Comparison of ENCODE assay signal across 11 cellular contexts in genomic region chr17:50221500-50222480, GRCh38. TPM values are rescaled to one million over a fixed set of nuclear protein-coding genes. Genes with fewer than 3 reads are reported as not detected.
DNase-seq lines count a peak whose midpoint lies in the region; ATAC-seq, FAIRE-seq and TF ChIP-seq lines count a peak whose summit lies in the region.
"Had no signal": no experiment of that assay in that cellular context is flagged by ENCODE, and none has a peak within 500 bp of the region (broad histone marks: within the 10 kb centered on the region; RNA-seq: fewer than 3 reads in every experiment).

No MANE protein-coding gene starts in this region.

- FAIRE-seq in A549 (lab: Jason Lieb, UNC) (no peak), GM12878 (lab: Jason Lieb, UNC) (peak; percentile 7), small intestine (lab: Jason Lieb, UNC) (no peak)

- peak overlapping the region; percentile 94 for H3K18ac ChIP-seq in IMR-90 (ENCODE audit: low read depth, low read length)

- H3K4me1 ChIP-seq in A549 (peaks cover 43% of the 10 kb centered on the region), IMR-90 (ENCODE audit: control insufficient read depth, insufficient read depth, low read length) (peaks cover 34% of the 10 kb centered on the region), GM12878 (ENCODE audit: control insufficient read depth, insufficient read depth, low read length) (peaks cover 11% of the 10 kb centered on the region), lung (ENCODE audit: control insufficient read depth in 2 of 2, insufficient read depth in 2 of 2, low read length in 2 of 2) (peaks cover 0 to 14% of the 10 kb centered on the region in 2 donors), small intestine (ENCODE audit: control insufficient read depth in 2 of 2, insufficient read depth in 1 of 2, low read depth in 1 of 2, low read length in 1 of 2) (no peaks in the 10 kb centered on the region)

- intact Hi-C loops in IMR-90 (cut with micrococcal nuclease) = no loop called here
- intact Hi-C loops in GM12878 (cut with micrococcal nuclease; ENCODE audit: unreplicated experiment) = no loop called here

- H3K9ac ChIP-seq in IMR-90 (ENCODE audit: low read depth, low read length) (peak overlapping the region; percentile 73), GM12878 (ENCODE audit: control insufficient read depth, insufficient read depth, low read length) (no peak overlapping the region)

- no peak for ATAC-seq in A549
- ATAC-seq in IMR-90 (ENCODE audit: low read depth) = peak; percentile 52
- ATAC-seq in GM12878 = peak; percentile 81
- ATAC-seq in lung (ENCODE audit: insufficient read depth, low FRiP score) = peak; percentile 77
- ATAC-seq: Panc1 had no signal

- H3K9me1 ChIP-seq in IMR-90 (ENCODE audit: insufficient read depth, low read length) = peaks cover 16% of the 10 kb centered on the region

- TF ChIP-seq POLR2A in A549 (IDR thresholded peaks at IDR 0.05; ENCODE audit: low read length) = no peak
- TF ChIP-seq POLR2A in IMR-90 (IDR thresholded peaks at IDR 0.05; ENCODE audit: low read depth, low read length) = 0 out of 2 replicates have a peak, but pooled peaks have one; percentile 14
- no peak for TF ChIP-seq POLR2A in GM12878 (IDR thresholded peaks at IDR 0.05; ENCODE audit: low read depth, low read length)

- peak overlapping the region; percentile 92 for H2BK20ac ChIP-seq in IMR-90 (ENCODE audit: low read depth, low read length)

- peak overlapping the region; percentile 55; the same call in 1 of the 2 replicates for H3K23ac ChIP-seq in IMR-90 (ENCODE audit: low read depth, low read length)

- H3K4me2 ChIP-seq in A549 (no peak overlapping the region), IMR-90 (ENCODE audit: low read depth, low read length) (peak overlapping the region; percentile 64), GM12878 (ENCODE audit: control insufficient read depth, insufficient read depth) (peak overlapping the region; percentile 30; the same call in 1 of the 2 replicates)

- H3K4me3 ChIP-seq in A549 (no peak overlapping the region), IMR-90 (ENCODE audit: insufficient read depth, low read depth, low read length) (no peak overlapping the region), GM12878 (no peak overlapping the region), lung (no peak overlapping the region), small intestine (ENCODE audit: low read depth in 1 of 2, low read length in 2 of 2) (no peak overlapping the region)

- peak overlapping the region; percentile 59 for H2AK9ac ChIP-seq in IMR-90 (replicated peaks; ENCODE audit: low read depth, low read length, poor library complexity)

- peak overlapping the region; percentile 67 for H4K8ac ChIP-seq in IMR-90 (ENCODE audit: low read depth in 2 of 2, low read length in 2 of 2)

- peak overlapping the region; percentile 93 for H3K4ac ChIP-seq in IMR-90 (ENCODE audit: low read depth, low read length)

- H2BK5ac ChIP-seq in IMR-90 (ENCODE audit: low read depth, low read length, poor library complexity, severe bottlenecking) = peak overlapping the region; percentile 95

- DNase-seq in A549 (ENCODE audit: low read depth in 1 of 2, low spot score in 1 of 2) = no peak
- DNase-seq in IMR-90 = peak; percentile 68
- no peak for DNase-seq in GM12878 (ENCODE audit: low read depth, low spot score)
- peak; percentile 87 for DNase-seq in lung (ENCODE audit: low spot score)
- no peak for DNase-seq in small intestine
- DNase-seq in activated T-cell treated with anti-CD3 and anti-CD28 coated beads, Interleukin-2, amount 50 U/mL, for 48 hours = no peak
- DNase-seq in stimulated activated CD8-positive, alpha-beta memory T cell treated with anti-CD3 and anti-CD28 coated beads, Interleukin-4, amount 100 ng/mL, for 48 hours = no peak
- DNase-seq in amniotic stem cell (lab: John Stamatoyannopoulos, UW) = no peak
- DNase-seq: CD4-positive, alpha-beta memory T cell had no signal

- WGBS in A549 (ENCODE audit: missing lambda C conversion rate) = 81% methylated on average over 10 of the region's 10 CpGs
- WGBS in IMR-90 (ENCODE audit: extremely low coverage in 2 of 2, insufficient read length in 1 of 2), 2 experiments = 69% methylated on average over 5 of the region's 10 CpGs; no CpG with 5 or more reads in 1 of the 2 experiments
- WGBS in GM12878 (ENCODE audit: insufficient coverage, insufficient replicate concordance, low lambda C conversion rate, missing lambda C conversion rate) = 39% methylated on average over 10 of the region's 10 CpGs
- WGBS in lung, 2 donors = 46 to 54% methylated on average over 10 of the region's 10 CpGs
- WGBS in small intestine, 3 donors = 67 to 76% (median 71%) methylated on average over 10 of the region's 10 CpGs

- peak overlapping the region; percentile 94 for H3K14ac ChIP-seq in IMR-90 (replicated peaks; ENCODE audit: low read depth, low read length)

- BruUV-seq in IMR-90 (replicated peaks; lab: Mats Ljungman, UMichigan) = no TSS peak
- BruUV-seq in GM12878 (replicated peaks; lab: Mats Ljungman, UMichigan) = no TSS peak

- H3K27ac ChIP-seq in A549 (peak overlapping the region in 1 of 2 experiments; percentile 87; a peak in 3 of 6 replicates), IMR-90 (ENCODE audit: insufficient read depth, low read length) (peak overlapping the region; percentile 87), GM12878 (ENCODE audit: control insufficient read depth, insufficient read depth) (no peak overlapping the region), lung (ENCODE audit: low read depth in 1 of 2, low read length in 1 of 2) (peak overlapping the region in 1 of 2 donors; percentile 88), small intestine (ENCODE audit: low read depth in 1 of 2, low read length in 1 of 2) (peak overlapping the region in 1 of 2 donors; percentile 51)

- peak overlapping the region; percentile 94 for H2BK120ac ChIP-seq in IMR-90 (ENCODE audit: low read depth, low read length)

- TF ChIP-seq RAD21 in A549 (conservative IDR thresholded peaks at IDR 0.05 in 1 of 2, IDR thresholded peaks at IDR 0.05 in 1 of 2) = no peak
- TF ChIP-seq RAD21 in IMR-90 (IDR thresholded peaks at IDR 0.05; ENCODE audit: low read length) = no peak; the same call in 1 of the 2 replicates
- no peak for TF ChIP-seq RAD21 in GM12878 (IDR thresholded peaks at IDR 0.05; ENCODE audit: insufficient read depth, low read depth, low read length)

- TF ChIP-seq EP300 in A549 (IDR thresholded peaks at IDR 0.05) (no peak), GM12878 (IDR thresholded peaks at IDR 0.05; ENCODE audit: borderline replicate concordance in 1 of 2, control insufficient read depth in 1 of 2, low read depth in 2 of 2, low read length in 2 of 2) (no peak)

- SMC1A ChIA-PET in GM12878 (lab: Charles Lee; ENCODE audit: uncharacterized antibody, unreplicated experiment) = interaction anchor here (1.1 to 2.3 kb wide), 4 partner anchors 9 to 89 kb away, joined by 3 to 5 read pairs (median 4); no protein-coding TSS in a partner anchor

- no peaks in the 10 kb centered on the region for H3K36me3 ChIP-seq in IMR-90 (ENCODE audit: control insufficient read depth, insufficient read depth, low read length)
- H3K36me3 ChIP-seq in GM12878 (ENCODE audit: control insufficient read depth in 2 of 2, insufficient read depth in 2 of 2, low read length in 1 of 2) = no peaks in the 10 kb centered on the region
- H3K36me3 ChIP-seq in lung (ENCODE audit: control insufficient read depth in 2 of 2, insufficient read depth in 2 of 2, low read length in 2 of 2) = no peaks in the 10 kb centered on the region
- no peaks in the 10 kb centered on the region for H3K36me3 ChIP-seq in small intestine (ENCODE audit: control insufficient read depth in 2 of 2, insufficient read depth in 2 of 2, low read length in 2 of 2)

- in situ Hi-C loops in IMR-90 (cut with MboI; ENCODE audit: low sequenced_read_pairs) (no loop called here), GM12878 (cut with MboI) (no loop called here)

- dilution Hi-C loops in IMR-90 (cut with HindIII; ENCODE audit: low sequenced_read_pairs, unreplicated experiment) = no loop called here

- peak overlapping the region; percentile 84 for H2AK5ac ChIP-seq in IMR-90 (ENCODE audit: low read depth, low read length)

- H4K91ac ChIP-seq in IMR-90 (ENCODE audit: insufficient read depth, low read depth, low read length) = peak overlapping the region; percentile 96

- peaks cover 10 to 39% of the 10 kb centered on the region in 2 experiments; a peak in 3 of 4 replicates for H3K79me1 ChIP-seq in IMR-90 (ENCODE audit: low read depth in 1 of 2, low read length in 2 of 2)

- H2AFZ ChIP-seq in IMR-90 (replicated peaks; ENCODE audit: low read length, poor library complexity) (peak overlapping the region; percentile 58), GM12878 (ENCODE audit: control insufficient read depth, low read depth, low read length) (peak overlapping the region; percentile 16)

- H4K5ac ChIP-seq in IMR-90 (ENCODE audit: low read depth, low read length) = peak overlapping the region; percentile 86

- peak overlapping the region; percentile 57; the same call in 1 of the 2 replicates for H3K56ac ChIP-seq in IMR-90 (ENCODE audit: extremely low read depth, insufficient read depth, low read length)

- RAD21 ChIA-PET in GM12878 (lab: Charles Lee; ENCODE audit: unreplicated experiment) = interaction anchor here (1.1 to 1.2 kb wide), 2 partner anchors 9 to 69 kb away, joined by 3 to 6 read pairs; no protein-coding TSS in a partner anchor

- H3K79me2 ChIP-seq in GM12878 (ENCODE audit: control insufficient read depth, insufficient read depth, low read length) = no peaks in the 10 kb centered on the region

- H4K20me1 ChIP-seq in IMR-90 (ENCODE audit: insufficient read depth, low read length) (peaks cover 4% of the 10 kb centered on the region; the same call in 1 of the 2 replicates), GM12878 (ENCODE audit: control insufficient read depth, insufficient read depth) (no peaks in the 10 kb centered on the region)

- H2BK15ac ChIP-seq in IMR-90 (ENCODE audit: low read depth, low read length) = peak overlapping the region; percentile 87

- H3K9me3 ChIP-seq in A549 = peaks cover 20% of the 10 kb centered on the region
- H3K9me3 ChIP-seq in IMR-90 (ENCODE audit: control insufficient read depth, insufficient read depth, low read length) = peaks cover 9% of the 10 kb centered on the region
- no peaks in the 10 kb centered on the region; the same call in 1 of the 3 replicates for H3K9me3 ChIP-seq in GM12878 (replicated peaks; ENCODE audit: control insufficient read depth, insufficient read depth, low read length)
- H3K9me3 ChIP-seq in lung (ENCODE audit: control insufficient read depth in 2 of 2, insufficient read depth in 1 of 2, low read length in 1 of 2) = peaks cover 0 to 6% of the 10 kb centered on the region in 2 donors
- no peaks in the 10 kb centered on the region for H3K9me3 ChIP-seq in small intestine (ENCODE audit: control insufficient read depth, low read depth)

- TF ChIP-seq CTCF in A549 (IDR thresholded peaks at IDR 0.05) (no peak), IMR-90 (conservative IDR thresholded peaks at IDR 0.05; ENCODE audit: low read depth, low read length) (no peak), GM12878 (IDR thresholded peaks at IDR 0.05 in 2 of 3, conservative IDR thresholded peaks at IDR 0.05 in 1 of 3; ENCODE audit: control insufficient read depth in 2 of 3, extremely low read depth in 1 of 3, insufficient read depth in 1 of 3, low read depth in 3 of 3, low read length in 3 of 3) (no peak), lung (IDR thresholded peaks at IDR 0.05; ENCODE audit: control extremely low read depth, extremely low read depth) (no peak)

- no peaks in the 10 kb centered on the region for H3K27me3 ChIP-seq in IMR-90 (ENCODE audit: control insufficient read depth, insufficient read depth, low read length)
- H3K27me3 ChIP-seq in GM12878 (replicated peaks in 1 of 2; ENCODE audit: control insufficient read depth in 2 of 2, insufficient read depth in 2 of 2, low read length in 1 of 2) = no peaks in the 10 kb centered on the region
- no peaks in the 10 kb centered on the region for H3K27me3 ChIP-seq in lung (ENCODE audit: control insufficient read depth, insufficient read depth)
- peaks cover 0 to 2% of the 10 kb centered on the region in 2 donors for H3K27me3 ChIP-seq in small intestine (ENCODE audit: control insufficient read depth in 2 of 2, insufficient read depth in 2 of 2, low read length in 2 of 2)

- POLR2A ChIA-PET in A549 (lab: Yijun Ruan, JAX) = interaction anchor here (0.7 kb wide), 1 partner anchor 81 kb away, joined by 10 read pairs; no protein-coding TSS in a partner anchor
- POLR2A ChIA-PET in IMR-90 (lab: Charles Lee; ENCODE audit: unreplicated experiment) = interaction anchor here (0.7 to 1.3 kb wide), 8 partner anchors 11 to 46 kb away, joined by 3 to 8 read pairs (median 4); partner anchors contain the start of gene COL1A1
- POLR2A ChIA-PET in GM12878 (lab: Charles Lee) = interaction anchor here (0.5 kb wide), 1 partner anchor 1023 kb away, joined by 3 read pairs; no protein-coding TSS in a partner anchor

- CTCF ChIA-PET in A549 (lab: Yijun Ruan, JAX) (interaction anchor here (1.1 to 31.5 kb wide), 8 partner anchors 15 to 74 kb away, joined by 3 to 1255 read pairs (median 7); partner anchors contain the start of genes COL1A1 and TMEM92), IMR-90 (lab: Yijun Ruan, JAX) (interaction anchor here (0.5 kb wide), 1 partner anchor 128 kb away, joined by 4 read pairs; no protein-coding TSS in a partner anchor), GM12878 (lab: Yijun Ruan, JAX) (interaction anchor here (1.0 to 2.1 kb wide), 3 partner anchors 9 to 112 kb away, joined by 3 to 9 read pairs (median 5); no protein-coding TSS in a partner anchor)

RNA-seq across cellular contexts. Expression of gene COL1A1, which starts 20.4 kb away (rescaled TPM):
- 4.4 and 4.6 TPM in 2 replicates for polyA plus RNA-seq in A549 (2011; rRNA removed)
- polyA plus RNA-seq in A549 (2012; cell fraction: cytosol; rRNA removed) = 14.2 and 19.6 TPM in 2 replicates
- 66.1 and 69.4 TPM in 2 replicates for polyA plus RNA-seq in A549 (2012; cell fraction: nucleus; rRNA removed)
- polyA plus RNA-seq in A549 (2017; fragmentation: RNase III; extraction: RNeasy Plus Mini Kit Qiagen cat#74134 plus additional on column Dnase treatment) = 18.1 to 34.3 TPM (median 31.6 TPM) in 3 replicates
- polyA minus RNA-seq in A549 (2011; rRNA and poly(A)+ RNA removed) = 10.9 TPM in 2 replicates
- total RNA-seq in IMR-90 (2012; rRNA removed) = 1,825 and 2,180 TPM in 2 replicates
- polyA plus RNA-seq in IMR-90 (2012; rRNA removed) = 4,117 and 4,350 TPM in 2 replicates
- 6,648 and 7,973 TPM in 2 replicates for polyA plus RNA-seq in IMR-90 (2012; cell fraction: cytosol; rRNA removed)
- polyA plus RNA-seq in IMR-90 (2012; cell fraction: nucleus; rRNA removed; ENCODE audit: low replicate concordance) = 7,018 and 18,611 TPM in 2 replicates
- 43.7 and 49.7 TPM in 2 replicates for total RNA-seq in GM12878 (2013; cell fraction: nucleolus; rRNA removed)
- total RNA-seq in GM12878 (2014; rRNA removed) = 0.79 and 1.1 TPM in 2 replicates
- total RNA-seq in GM12878 (2014; rRNA removed; fragmentation: Illumina TruSeq; extraction: Trizol) = 0.55 and 1.2 TPM in 2 replicates
- total RNA-seq in GM12878 (2021) = 6.1 and 7.7 TPM in 2 replicates
- polyA plus RNA-seq in GM12878 (2011; ENCODE audit: low read depth) = 1.5 TPM
- polyA plus RNA-seq in GM12878 (2011; rRNA removed) = 1.9 and 2.9 TPM in 2 replicates
- 2.8 TPM in 2 replicates for polyA plus RNA-seq in GM12878 (2011; cell fraction: cytosol; rRNA removed)
- 67.6 and 84.9 TPM in 2 replicates for polyA plus RNA-seq in GM12878 (2011; cell fraction: nucleus; rRNA removed)
- 2.7 and 4.3 TPM in 2 replicates for polyA plus RNA-seq in GM12878 (2012)
- 0.54 and 1.9 TPM in 2 replicates for polyA plus RNA-seq in GM12878 (2014; fragmentation: Illumina TruSeq; extraction: Trizol)
- under 1 TPM; 0.18 to 0.32 TPM for polyA plus RNA-seq in GM12878 (2014; fragmentation: Nextera tagmentation; extraction: Ambion mirVana)
- 3.5 and 3.9 TPM in 2 replicates for polyA plus RNA-seq in GM12878 (2014; rRNA removed)
- polyA plus RNA-seq in GM12878 (2016; fragmentation: Nextera tagmentation; extraction: Ambion mirVana) = 1 to 10 TPM; 2.7 to 4.3 TPM
- 4.6 and 8.9 TPM in 2 replicates for polyA minus RNA-seq in GM12878 (2011; rRNA and poly(A)+ RNA removed)
- polyA minus RNA-seq in GM12878 (2011; cell fraction: cytosol; rRNA and poly(A)+ RNA removed) = 2.3 and 2.5 TPM in 2 replicates
- 24.8 and 32.3 TPM in 2 replicates for polyA minus RNA-seq in GM12878 (2011; cell fraction: nucleus; rRNA and poly(A)+ RNA removed)
- total RNA-seq in lung = 1,000 to 10,000 TPM in 1 of 2 donors, 100 to 1,000 TPM in 1; 443 to 1,330 TPM
- polyA plus RNA-seq in lung = 100 to 1,000 TPM in 1 of 2 donors, 10 to 100 TPM in 1; 30.5 to 122 TPM
- polyA plus RNA-seq in small intestine = 10 to 100 TPM in 1 of 3 donors, 1 to 10 TPM in 2; 2.2 to 51.6 (median 2.7) TPM
- polyA plus RNA-seq: CD4-positive, alpha-beta memory T cell had no signal

RNA-seq across cellular contexts. Expression of gene TMEM92, which starts 52.5 kb away (rescaled TPM):
- polyA plus RNA-seq in A549 (2011; rRNA removed) (10.3 and 11.9 TPM in 2 replicates), A549 (2017; fragmentation: RNase III; extraction: RNeasy Plus Mini Kit Qiagen cat#74134 plus additional on column Dnase treatment) (22.7 to 27.5 TPM (median 25.1 TPM) in 3 replicates), IMR-90 (2012; rRNA removed) (0.86 and 1.7 TPM in 2 replicates), GM12878 (2011; rRNA removed) (0.82 and 1.2 TPM in 2 replicates), GM12878 (2014; fragmentation: Illumina TruSeq; extraction: Trizol) (0.37 and 0.40 TPM in 2 replicates), GM12878 (2014; fragmentation: Nextera tagmentation; extraction: Ambion mirVana) (under 1 TPM; 0.16 to 0.22 TPM), GM12878 (2014; rRNA removed) (0.27 and 0.79 TPM in 2 replicates), GM12878 (2016; fragmentation: Nextera tagmentation; extraction: Ambion mirVana) (under 1 TPM; 0.11 to 0.56 TPM), lung (1 to 10 TPM; 5.6 to 6.2 TPM), small intestine (10 to 100 TPM; 29.1 to 53.5 (median 39.1) TPM)
- polyA plus RNA-seq in A549 (2012; cell fraction: cytosol; rRNA removed) = 14.4 and 16.7 TPM in 2 replicates
- polyA plus RNA-seq in A549 (2012; cell fraction: nucleus; rRNA removed) = 17.9 and 18.6 TPM in 2 replicates
- 11.4 and 13.0 TPM in 2 replicates for polyA minus RNA-seq in A549 (2011; rRNA and poly(A)+ RNA removed)
- total RNA-seq in IMR-90 (2012; rRNA removed) (0.18 and 0.28 TPM in 2 replicates), GM12878 (2014; rRNA removed) (0.05 and 0.73 TPM in 2 replicates), GM12878 (2014; rRNA removed; fragmentation: Illumina TruSeq; extraction: Trizol) (0.14 and 0.27 TPM in 2 replicates), GM12878 (2021) (0.21 and 0.27 TPM in 2 replicates), lung (1 to 10 TPM in 1 of 2 donors, under 1 TPM in 1; 0.63 to 8.0 TPM)
- polyA plus RNA-seq in IMR-90 (2012; cell fraction: cytosol; rRNA removed) = 0.90 and 1.4 TPM in 2 replicates
- polyA plus RNA-seq in IMR-90 (2012; cell fraction: nucleus; rRNA removed; ENCODE audit: low replicate concordance) = 1.0 and 1.1 TPM in 2 replicates
- not detected in 2 replicates for total RNA-seq in GM12878 (2013; cell fraction: nucleolus; rRNA removed)
- not detected for polyA plus RNA-seq in GM12878 (2011; ENCODE audit: low read depth)
- 2.3 and 3.7 TPM in 2 replicates for polyA plus RNA-seq in GM12878 (2011; cell fraction: cytosol; rRNA removed)
- polyA plus RNA-seq in GM12878 (2011; cell fraction: nucleus; rRNA removed) = 1.3 and 2.1 TPM in 2 replicates
- polyA plus RNA-seq in GM12878 (2012) = 0.28 TPM in 1 of 2 replicates, not detected in the other
- 0.95 and 2.5 TPM in 2 replicates for polyA minus RNA-seq in GM12878 (2011; rRNA and poly(A)+ RNA removed)
- 0.62 and 5.1 TPM in 2 replicates for polyA minus RNA-seq in GM12878 (2011; cell fraction: cytosol; rRNA and poly(A)+ RNA removed)
- polyA minus RNA-seq in GM12878 (2011; cell fraction: nucleus; rRNA and poly(A)+ RNA removed) = 0.67 and 1.2 TPM in 2 replicates
- total RNA-seq: CD4-positive, alpha-beta memory T cell; mononuclear cell had no signal
- polyA plus RNA-seq: CD4-positive, alpha-beta memory T cell had no signal

RNA-seq across cellular contexts. Expression of gene SGCA, which starts 56.0 kb away (rescaled TPM):
- polyA plus RNA-seq in A549 (2011; rRNA removed) (0.44 and 0.90 TPM in 2 replicates), A549 (2017; fragmentation: RNase III; extraction: RNeasy Plus Mini Kit Qiagen cat#74134 plus additional on column Dnase treatment) (1.5 to 3.4 TPM (median 1.9 TPM) in 3 replicates), IMR-90 (2012; rRNA removed) (0.19 and 0.55 TPM in 2 replicates), GM12878 (2011; rRNA removed) (0.24 and 0.81 TPM in 2 replicates), GM12878 (2014; fragmentation: Illumina TruSeq; extraction: Trizol) (0.24 TPM in 1 of 2 replicates, not detected in the other), GM12878 (2014; fragmentation: Nextera tagmentation; extraction: Ambion mirVana) (under 1 TPM in 1 of 2 experiments, not detected in 1; 0.13 TPM), GM12878 (2014; rRNA removed) (0.25 and 2.2 TPM in 2 replicates), GM12878 (2016; fragmentation: Nextera tagmentation; extraction: Ambion mirVana) (under 1 TPM in 1 of 2 experiments, not detected in 1; 0.50 TPM), lung (10 to 100 TPM in 1 of 2 donors, 1 to 10 TPM in 1; 9.7 to 19.4 TPM), small intestine (1 to 10 TPM in 2 of 3 donors, not detected in 1; 5.0 to 6.2 TPM)
- polyA plus RNA-seq in A549 (2012; cell fraction: cytosol; rRNA removed) = 1.8 and 3.2 TPM in 2 replicates
- 1.2 and 1.9 TPM in 2 replicates for polyA plus RNA-seq in A549 (2012; cell fraction: nucleus; rRNA removed)
- not detected in 2 replicates for polyA minus RNA-seq in A549 (2011; rRNA and poly(A)+ RNA removed)
- total RNA-seq in IMR-90 (2012; rRNA removed) (not detected in 2 replicates), GM12878 (2014; rRNA removed) (0.11 and 0.68 TPM in 2 replicates), GM12878 (2014; rRNA removed; fragmentation: Illumina TruSeq; extraction: Trizol) (0.27 TPM in 1 of 2 replicates, not detected in the other), GM12878 (2021) (0.51 and 0.56 TPM in 2 replicates), lung (10 to 100 TPM in 1 of 2 donors, 1 to 10 TPM in 1; 5.0 to 18.2 TPM)
- 0.36 and 0.43 TPM in 2 replicates for polyA plus RNA-seq in IMR-90 (2012; cell fraction: cytosol; rRNA removed)
- 0.34 TPM in 1 of 2 replicates, not detected in the other for polyA plus RNA-seq in IMR-90 (2012; cell fraction: nucleus; rRNA removed; ENCODE audit: low replicate concordance)
- 1.9 and 2.9 TPM in 2 replicates for total RNA-seq in GM12878 (2013; cell fraction: nucleolus; rRNA removed)
- 0.52 TPM for polyA plus RNA-seq in GM12878 (2011; ENCODE audit: low read depth)
- 0.54 and 1.2 TPM in 2 replicates for polyA plus RNA-seq in GM12878 (2011; cell fraction: cytosol; rRNA removed)
- polyA plus RNA-seq in GM12878 (2011; cell fraction: nucleus; rRNA removed) = 3.6 and 4.5 TPM in 2 replicates
- polyA plus RNA-seq in GM12878 (2012) = 1.2 and 1.9 TPM in 2 replicates
- polyA minus RNA-seq in GM12878 (2011; rRNA and poly(A)+ RNA removed) = 0.29 and 1.1 TPM in 2 replicates
- not detected in 2 replicates for polyA minus RNA-seq in GM12878 (2011; cell fraction: cytosol; rRNA and poly(A)+ RNA removed)
- polyA minus RNA-seq in GM12878 (2011; cell fraction: nucleus; rRNA and poly(A)+ RNA removed) = 0.36 TPM in 1 of 2 replicates, not detected in the other
- total RNA-seq: CD4-positive, alpha-beta memory T cell; mononuclear cell had no signal
- polyA plus RNA-seq: CD4-positive, alpha-beta memory T cell had no signal

Comparison
In these comparisons a context has a peak if more than half of its experiments do, and no peak if none do; other contexts are left out.
1. ATAC-seq: peak in IMR-90 (single experiment), GM12878 (single experiment) and lung (single experiment); none in A549 (0 of 2).
2. DNase-seq: peak in IMR-90 (single experiment) and lung (single experiment); none in A549 (0 of 2), GM12878 (single experiment), small intestine (single experiment), activated T-cell treated with anti-CD3 and anti-CD28 coated beads, Interleukin-2, amount 50 U/mL, for 48 hours (0 of 2), stimulated activated CD8-positive, alpha-beta memory T cell treated with anti-CD3 and anti-CD28 coated beads, Interleukin-4, amount 100 ng/mL, for 48 hours (single experiment) and amniotic stem cell (single experiment).
3. RNA of gene COL1A1, which starts 20.4 kb away (polyA plus RNA-seq): 4,117 to 18,611 TPM in IMR-90; 30.5 to 122 TPM in lung, 4.4 to 69.4 TPM in A549, 2.2 to 51.6 TPM in small intestine and 0.18 to 84.9 TPM in GM12878; every median in the first group is over 10 times any median in the second.
4. Of the 24 proteins assayed by ChIP-seq in both GM12878 and A549: peak only in GM12878: none; only in A549: CEBPB and KDM1A; in both: none; in neither: 22.